3 cellular contexts compared by ENCODE assay signal in genomic region chr1:3026124-3026523, GRCh38.
TF ChIP-seq lines count a peak whose summit lies in the region.

No MANE protein-coding gene starts in this region.

TF ChIP-seq in HepG2, 621 proteins besides CTCF, POLR2A, EP300 and RAD21:
- peak; percentile 97 for TF ChIP-seq CREB1 (IDR thresholded peaks at IDR 0.05)
- no peak for TF ChIP-seq CREB1 (CRISPR knock-in tag; IDR thresholded peaks at IDR 0.05)
- TF ChIP-seq MNT (IDR thresholded peaks at IDR 0.05): no peak

TF ChIP-seq in IMR-90, 13 proteins besides CTCF, POLR2A, EP300 and RAD21:
- TF ChIP-seq SMC3 (IDR thresholded peaks at IDR 0.05; ENCODE audit: low read depth, low read length) (no peak), BHLHE40 (IDR thresholded peaks at IDR 0.05; ENCODE audit: low read depth, low read length) (no peak), MXI1 (IDR thresholded peaks at IDR 0.05; ENCODE audit: borderline replicate concordance, low read depth, low read length) (no peak), MAZ (IDR thresholded peaks at IDR 0.05; ENCODE audit: borderline replicate concordance, low read depth, low read length) (no peak), MAFK (IDR thresholded peaks at IDR 0.05; ENCODE audit: low read depth, low read length) (no peak), FOS (IDR thresholded peaks at IDR 0.05; ENCODE audit: low read depth, low read length) (no peak), RFX5 (IDR thresholded peaks at IDR 0.05; ENCODE audit: low read depth, low read length) (no peak), ELK1 (IDR thresholded peaks at IDR 0.05; ENCODE audit: borderline replicate concordance, low read depth, low read length) (no peak), RCOR1 (IDR thresholded peaks at IDR 0.05; ENCODE audit: insufficient replicate concordance, low read length) (no peak), NFE2L2 (IDR thresholded peaks at IDR 0.05; ENCODE audit: low read depth, low read length) (no peak), CHD1 (IDR thresholded peaks at IDR 0.05; ENCODE audit: low read depth, low read length) (no peak), CEBPB (IDR thresholded peaks at IDR 0.05; ENCODE audit: low read depth, low read length) (no peak), USF2 (IDR thresholded peaks at IDR 0.05; ENCODE audit: low read depth, low read length) (no peak)

TF ChIP-seq in H1, 55 proteins besides CTCF, POLR2A, EP300 and RAD21:
- no peak for TF ChIP-seq ATF2 (IDR thresholded peaks at IDR 0.05; ENCODE audit: low read length)
- no peak for TF ChIP-seq CTBP2 (IDR thresholded peaks at IDR 0.05; ENCODE audit: borderline replicate concordance, insufficient read depth, insufficient read length, low read length)
- no peak for TF ChIP-seq ASH2L (IDR thresholded peaks at IDR 0.05; ENCODE audit: low read length)
- TF ChIP-seq MAX (IDR thresholded peaks at IDR 0.05): no peak
